Comparison of ENCODE assay signal across 12 cellular contexts in genomic region chr10:72303424-72304128, GRCh38. TPM values are rescaled to one million over a fixed set of nuclear protein-coding genes. Genes with fewer than 3 reads are reported as not detected.
DNase-seq lines count a peak whose midpoint lies in the region; ATAC-seq and TF ChIP-seq lines count a peak whose summit lies in the region.
"Had no signal": no experiment of that assay in that cellular context is flagged by ENCODE, and none has a peak within 500 bp of the region (broad histone marks: within the 10 kb centered on the region; RNA-seq: fewer than 3 reads in every experiment).

No MANE protein-coding gene starts in this region.

- H3K4me3 Mint-ChIP-seq in activated CD8-positive, alpha-beta memory T cell treated with anti-CD3 and anti-CD28 coated beads, Interleukin-2, amount 10 ng/mL, durations not matched to agents 7 days and 5 days = no peak overlapping the region
- no peak overlapping the region for H3K4me3 Mint-ChIP-seq in GM23338
- no peak overlapping the region for H3K4me3 Mint-ChIP-seq in activated T-helper 1 cell treated with anti-CD3 and anti-CD28 coated beads, Interleukin-12 subunit alpha, Interleukin-12 subunit beta, Interleukin-2, Interleukin-4 antibody, amounts not matched to agents 30 ng/mL and 10 ng/mL and 1 ng/mL, durations not matched to agents 14 hours and 24 hours and 36 hours

- no peak for TF ChIP-seq CTCF in GM23338 (conservative IDR thresholded peaks at IDR 0.05; ENCODE audit: low read depth in 2 of 2)
- TF ChIP-seq CTCF in osteoblast (IDR thresholded peaks at IDR 0.05; ENCODE audit: extremely low read depth, low read depth, low read length) = no peak

- peaks cover 56% of the 10 kb centered on the region for H3K4me1 Mint-ChIP-seq in activated CD8-positive, alpha-beta memory T cell treated with anti-CD3 and anti-CD28 coated beads, Interleukin-2, amount 10 ng/mL, durations not matched to agents 7 days and 5 days
- H3K4me1 Mint-ChIP-seq in GM23338 = peaks cover 6% of the 10 kb centered on the region; the same call in 1 of the 3 replicates
- H3K4me1 Mint-ChIP-seq in activated T-helper 1 cell treated with anti-CD3 and anti-CD28 coated beads, Interleukin-12 subunit alpha, Interleukin-12 subunit beta, Interleukin-2, Interleukin-4 antibody, amounts not matched to agents 30 ng/mL and 10 ng/mL and 1 ng/mL, durations not matched to agents 14 hours and 24 hours and 36 hours (ENCODE audit: low read depth) = peaks cover 48% of the 10 kb centered on the region

- no peak for DNase-seq in activated CD8-positive, alpha-beta memory T cell treated with anti-CD3 and anti-CD28 coated beads, Interleukin-2, amount 10 ng/mL, durations not matched to agents 7 days and 5 days
- no peak for DNase-seq in activated CD8-positive, alpha-beta memory T cell treated with anti-CD3 and anti-CD28 coated beads for 24 hours
- DNase-seq in GM23338 (ENCODE audit: low spot score) = no peak
- no peak for DNase-seq in activated T-helper 1 cell treated with anti-CD3 and anti-CD28 coated beads, Interleukin-12 subunit alpha, Interleukin-12 subunit beta, Interleukin-2, Interleukin-4 antibody, amounts not matched to agents 30 ng/mL and 10 ng/mL and 1 ng/mL, durations not matched to agents 14 hours and 24 hours and 36 hours (ENCODE audit: low spot score)
- DNase-seq in osteoblast (ENCODE audit: insufficient read length, low spot score, missing footprints) = peak; percentile 55
- no peak for DNase-seq in hypothalamus (lab: John Stamatoyannopoulos, UW)
- DNase-seq: activated CD4-positive, alpha-beta T cell treated with anti-CD3 and anti-CD28 coated beads, Interleukin-2, amount 50 U/mL, for 1 hour; caudate nucleus; NCI-H1092; stimulated activated CD4-positive, alpha-beta T cell treated with anti-CD3 and anti-CD28 coated beads, Interleukin-15, amount 100 ng/mL, for 24 hours had no signal

- H3K4me1 ChIP-seq in GM23338 (ENCODE audit: insufficient read depth) (no peaks in the 10 kb centered on the region), osteoblast (ENCODE audit: insufficient read depth, low read length) (peaks cover 5% of the 10 kb centered on the region)

- no peaks in the 10 kb centered on the region for H3K9me3 Mint-ChIP-seq in activated CD8-positive, alpha-beta memory T cell treated with anti-CD3 and anti-CD28 coated beads, Interleukin-2, amount 10 ng/mL, durations not matched to agents 7 days and 5 days (ENCODE audit: low read depth)
- no peaks in the 10 kb centered on the region for H3K9me3 Mint-ChIP-seq in GM23338
- H3K9me3 Mint-ChIP-seq in activated T-helper 1 cell treated with anti-CD3 and anti-CD28 coated beads, Interleukin-12 subunit alpha, Interleukin-12 subunit beta, Interleukin-2, Interleukin-4 antibody, amounts not matched to agents 30 ng/mL and 10 ng/mL and 1 ng/mL, durations not matched to agents 14 hours and 24 hours and 36 hours = no peaks in the 10 kb centered on the region

- H3K27ac Mint-ChIP-seq in activated CD8-positive, alpha-beta memory T cell treated with anti-CD3 and anti-CD28 coated beads, Interleukin-2, amount 10 ng/mL, durations not matched to agents 7 days and 5 days = peak overlapping the region; percentile 42
- H3K27ac Mint-ChIP-seq in GM23338 = no peak overlapping the region
- peak overlapping the region; percentile 73 for H3K27ac Mint-ChIP-seq in activated T-helper 1 cell treated with anti-CD3 and anti-CD28 coated beads, Interleukin-12 subunit alpha, Interleukin-12 subunit beta, Interleukin-2, Interleukin-4 antibody, amounts not matched to agents 30 ng/mL and 10 ng/mL and 1 ng/mL, durations not matched to agents 14 hours and 24 hours and 36 hours

- H3K27me3 ChIP-seq in GM23338 (ENCODE audit: insufficient read depth) (no peaks in the 10 kb centered on the region), osteoblast (ENCODE audit: insufficient read depth, low read length) (no peaks in the 10 kb centered on the region)

- CTCF ChIA-PET in activated CD8-positive, alpha-beta memory T cell treated with anti-CD3 and anti-CD28 coated beads, Interleukin-2, amount 10 ng/mL, durations not matched to agents 7 days and 5 days (lab: Charles Lee) = interaction anchor here (0.8 to 4.5 kb wide), 8 partner anchors 9 to 43 kb away, joined by 3 to 24 read pairs (median 6); no protein-coding TSS in a partner anchor

- peaks cover 4% of the 10 kb centered on the region; the same call in 1 of the 2 replicates for H3F3A ChIP-seq in GM23338 (replicated peaks; ENCODE audit: low read depth)

- H3K27ac ChIP-seq in GM23338 (ENCODE audit: low read depth) (no peak overlapping the region), osteoblast (ENCODE audit: low read depth, low read length) (no peak overlapping the region)

- intact Hi-C loops in activated T-helper 1 cell treated with anti-CD3 and anti-CD28 coated beads, Interleukin-12 subunit alpha, Interleukin-12 subunit beta, Interleukin-2, Interleukin-4 antibody, amounts not matched to agents 30 ng/mL and 10 ng/mL and 1 ng/mL, durations not matched to agents 14 hours and 24 hours and 36 hours (cut with micrococcal nuclease) = no loop called here

- H3K36me3 ChIP-seq in GM23338 (ENCODE audit: insufficient read depth) = no peaks in the 10 kb centered on the region
- H3K36me3 ChIP-seq in osteoblast (ENCODE audit: insufficient read depth, low read length) = no peaks in the 10 kb centered on the region

- H3K9me3 ChIP-seq in osteoblast (ENCODE audit: low read depth, low read length) = no peaks in the 10 kb centered on the region

- H3K79me2 ChIP-seq in GM23338 (replicated peaks; ENCODE audit: insufficient read depth) = no peaks in the 10 kb centered on the region
- H3K79me2 ChIP-seq in osteoblast (ENCODE audit: insufficient read depth, low read length) = no peaks in the 10 kb centered on the region

- H3K27me3 Mint-ChIP-seq in activated CD8-positive, alpha-beta memory T cell treated with anti-CD3 and anti-CD28 coated beads, Interleukin-2, amount 10 ng/mL, durations not matched to agents 7 days and 5 days = no peaks in the 10 kb centered on the region
- peaks cover 14% of the 10 kb centered on the region for H3K27me3 Mint-ChIP-seq in GM23338 (ENCODE audit: insufficient read depth, low read depth, poor library complexity)
- H3K27me3 Mint-ChIP-seq in activated T-helper 1 cell treated with anti-CD3 and anti-CD28 coated beads, Interleukin-12 subunit alpha, Interleukin-12 subunit beta, Interleukin-2, Interleukin-4 antibody, amounts not matched to agents 30 ng/mL and 10 ng/mL and 1 ng/mL, durations not matched to agents 14 hours and 24 hours and 36 hours (ENCODE audit: insufficient read depth) = no peaks in the 10 kb centered on the region

- H3K9me2 ChIP-seq in GM23338 (ENCODE audit: insufficient read depth) = no peaks in the 10 kb centered on the region

- no peaks in the 10 kb centered on the region for H4K20me1 ChIP-seq in GM23338 (replicated peaks; ENCODE audit: insufficient read depth)
- H4K20me1 ChIP-seq in osteoblast (ENCODE audit: insufficient read depth, low read length) = no peaks in the 10 kb centered on the region

- H3K4me3 ChIP-seq in GM23338 (no peak overlapping the region), osteoblast (ENCODE audit: insufficient read depth, low read length) (no peak overlapping the region)

- ATAC-seq in activated CD8-positive, alpha-beta memory T cell treated with anti-CD3 and anti-CD28 coated beads, Interleukin-2, amount 10 ng/mL, durations not matched to agents 7 days and 5 days = no peak
- ATAC-seq in GM23338 = no peak; the same call in 2 of the 3 replicates
- no peak for ATAC-seq in HG02763 (IDR thresholded peaks at IDR 0.05; ENCODE audit: unreplicated experiment)
- no peak for ATAC-seq in GM19023 (IDR thresholded peaks at IDR 0.05; ENCODE audit: unreplicated experiment)

- peak overlapping the region; percentile 38; the same call in 1 of the 2 replicates for H2AFZ ChIP-seq in GM23338
- no peak overlapping the region for H2AFZ ChIP-seq in osteoblast (ENCODE audit: low read length)

- peaks cover 3% of the 10 kb centered on the region for H3K36me3 Mint-ChIP-seq in activated CD8-positive, alpha-beta memory T cell treated with anti-CD3 and anti-CD28 coated beads, Interleukin-2, amount 10 ng/mL, durations not matched to agents 7 days and 5 days
- H3K36me3 Mint-ChIP-seq in GM23338 (ENCODE audit: low read depth) = no peaks in the 10 kb centered on the region
- H3K36me3 Mint-ChIP-seq in activated T-helper 1 cell treated with anti-CD3 and anti-CD28 coated beads, Interleukin-12 subunit alpha, Interleukin-12 subunit beta, Interleukin-2, Interleukin-4 antibody, amounts not matched to agents 30 ng/mL and 10 ng/mL and 1 ng/mL, durations not matched to agents 14 hours and 24 hours and 36 hours (ENCODE audit: low read depth) = no peaks in the 10 kb centered on the region

- no peak overlapping the region for H3K4me2 ChIP-seq in GM23338
- H3K4me2 ChIP-seq in osteoblast (ENCODE audit: insufficient read depth, low read length) = no peak overlapping the region

TF ChIP-seq in GM23338, 12 proteins besides CTCF, POLR2A, EP300 and RAD21 (continues in another document):
- TF ChIP-seq EZH2phosphoT487 (IDR thresholded peaks at IDR 0.05; ENCODE audit: unreplicated experiment) (no peak), EZH2 (IDR thresholded peaks at IDR 0.05; ENCODE audit: low read depth, unreplicated experiment) (no peak), ZNF114 (CRISPR knock-in tag; IDR thresholded peaks at IDR 0.05) (no peak), CREB1 (CRISPR knock-in tag; IDR thresholded peaks at IDR 0.05; ENCODE audit: low read depth) (no peak), ZNF331 (CRISPR knock-in tag; IDR thresholded peaks at IDR 0.05; ENCODE audit: low read depth) (no peak)

RNA-seq across cellular contexts. Expression of gene DDIT4, which starts 29.9 kb away (rescaled TPM):
- total RNA-seq in activated CD8-positive, alpha-beta memory T cell treated with anti-CD3 and anti-CD28 coated beads, Interleukin-2, amount 10 ng/mL, durations not matched to agents 7 days and 5 days = 100 to 1,000 TPM; 291 to 293 TPM
- total RNA-seq in GM23338 (2014; rRNA removed; shearing (Covaris generic)) = 110 and 136 TPM in 2 replicates
- polyA plus RNA-seq in GM23338 (2016; fragmentation: Nextera tagmentation; extraction: Ambion mirVana) = 108 and 114 TPM in 2 replicates
- 178 and 183 TPM in 2 replicates for total RNA-seq in activated T-helper 1 cell treated with anti-CD3 and anti-CD28 coated beads, Interleukin-12 subunit alpha, Interleukin-12 subunit beta, Interleukin-2, Interleukin-4 antibody, amounts not matched to agents 30 ng/mL and 10 ng/mL and 1 ng/mL, durations not matched to agents 14 hours and 24 hours and 36 hours
- 366 and 522 TPM in 2 replicates for total RNA-seq in osteoblast

RNA-seq across cellular contexts. Expression of gene DNAJB12, which starts 51.1 kb away (rescaled TPM):
- total RNA-seq in activated CD8-positive, alpha-beta memory T cell treated with anti-CD3 and anti-CD28 coated beads, Interleukin-2, amount 10 ng/mL, durations not matched to agents 7 days and 5 days = 10 to 100 TPM; 25.5 to 31.4 TPM
- 13.0 and 16.0 TPM in 2 replicates for total RNA-seq in GM23338 (2014; rRNA removed; shearing (Covaris generic))
- polyA plus RNA-seq in GM23338 (2016; fragmentation: Nextera tagmentation; extraction: Ambion mirVana) = 12.6 and 12.8 TPM in 2 replicates
- 32.4 and 38.0 TPM in 2 replicates for total RNA-seq in activated T-helper 1 cell treated with anti-CD3 and anti-CD28 coated beads, Interleukin-12 subunit alpha, Interleukin-12 subunit beta, Interleukin-2, Interleukin-4 antibody, amounts not matched to agents 30 ng/mL and 10 ng/mL and 1 ng/mL, durations not matched to agents 14 hours and 24 hours and 36 hours
- total RNA-seq in osteoblast = 48.0 and 52.5 TPM in 2 replicates
